In genomic region chr12:6612652-6613014, GRCh38 we compare ENCODE assay signal across 8 cellular contexts. TPM values are rescaled to one million over a fixed set of nuclear protein-coding genes. Genes with fewer than 3 reads are reported as not detected.
DNase-seq lines count a peak whose midpoint lies in the region; ATAC-seq and TF ChIP-seq lines count a peak whose summit lies in the region.

No MANE protein-coding gene starts in this region.

- no peaks in the 10 kb centered on the region for H3K27me3 ChIP-seq in CD8-positive, alpha-beta memory T cell (ENCODE audit: insufficient read depth, low read length, poor library complexity, severe bottlenecking)
- H3K27me3 ChIP-seq in PC-9 (ENCODE audit: insufficient read depth, low read depth) = no peaks in the 10 kb centered on the region
- no peaks in the 10 kb centered on the region for H3K27me3 ChIP-seq in endodermal cell (ENCODE audit: control insufficient read depth, insufficient read depth, low read length, poor library complexity, severe bottlenecking)
- no peaks in the 10 kb centered on the region for H3K27me3 ChIP-seq in psoas muscle (ENCODE audit: insufficient read depth in 3 of 3, low read length in 2 of 3)

- H3K27ac ChIP-seq in CD8-positive, alpha-beta memory T cell (ENCODE audit: low read depth, low read length) = peak overlapping the region; percentile 78
- no peak overlapping the region for H3K27ac ChIP-seq in PC-9
- H3K27ac ChIP-seq in endodermal cell (ENCODE audit: low read depth, low read length) = peak overlapping the region; percentile 95
- H3K27ac ChIP-seq in psoas muscle = peak overlapping the region; percentile 72

- POLR2A ChIA-PET in CD8-positive, alpha-beta memory T cell (lab: Charles Lee) = interaction anchor here (0.5 to 2.2 kb wide), 8 partner anchors 9 to 153 kb away, joined by 3 to 19 read pairs (median 7); partner anchors contain the start of genes COPS7A, LPAR5, PTMS and ZNF384
- POLR2A ChIA-PET in PC-9 (lab: Charles Lee; ENCODE audit: unreplicated experiment) = interaction anchor here (0.5 to 1.2 kb wide), 9 partner anchors 23 to 467 kb away, joined by 3 to 11 read pairs (median 5); partner anchors contain the start of genes GAPDH and PTMS

- H3K4me3 ChIP-seq in CD8-positive, alpha-beta memory T cell (ENCODE audit: low read length) = peak overlapping the region; percentile 42
- H3K4me3 ChIP-seq in PC-9 (peak overlapping the region; percentile 50; the same call in 1 of the 2 replicates), endodermal cell (ENCODE audit: low read length) (no peak overlapping the region), psoas muscle (peak overlapping the region; percentile 25)

- H3K36me3 Mint-ChIP-seq in CD8-positive, alpha-beta memory T cell = no peaks in the 10 kb centered on the region
- no peaks in the 10 kb centered on the region for H3K36me3 Mint-ChIP-seq in endodermal cell (ENCODE audit: low read depth)

- peaks cover 62% of the 10 kb centered on the region for H3F3A ChIP-seq in PC-9 (ENCODE audit: insufficient read depth, low read depth)

- CTCF ChIA-PET in CD8-positive, alpha-beta memory T cell (lab: Charles Lee) = interaction anchor here (0.7 to 3.3 kb wide), 6 partner anchors 8 to 77 kb away, joined by 3 to 9 read pairs (median 6); partner anchors contain the start of gene ZNF384
- CTCF ChIA-PET in PC-9 (lab: Charles Lee) = interaction anchor here (0.6 to 0.9 kb wide), 4 partner anchors 75 to 486 kb away, joined by 3 to 7 read pairs (median 5); no protein-coding TSS in a partner anchor

- H3K79me2 ChIP-seq in PC-9 (ENCODE audit: low read depth) = no peaks in the 10 kb centered on the region

- H4K20me1 ChIP-seq in PC-9 (ENCODE audit: insufficient read depth) = no peaks in the 10 kb centered on the region

- WGBS in endodermal cell (ENCODE audit: insufficient coverage in 1 of 2, insufficient read length in 1 of 2), 2 experiments = 70 to 76% methylated on average over 7 of the region's 7 CpGs
- WGBS in psoas muscle, 3 donors = 26 to 29% (median 27%) methylated on average over 7 of the region's 7 CpGs

- no peaks in the 10 kb centered on the region for H3K9me3 ChIP-seq in CD8-positive, alpha-beta memory T cell (ENCODE audit: low read length)
- H3K9me3 ChIP-seq in PC-9 (ENCODE audit: insufficient read depth, low read depth) (no peaks in the 10 kb centered on the region), endodermal cell (ENCODE audit: control insufficient read depth, low read length) (no peaks in the 10 kb centered on the region), psoas muscle (no peaks in the 10 kb centered on the region)

- no peaks in the 10 kb centered on the region for H3K9me2 ChIP-seq in PC-9 (ENCODE audit: insufficient read depth)

- H3K36me3 ChIP-seq in CD8-positive, alpha-beta memory T cell (ENCODE audit: insufficient read depth, low read length) = no peaks in the 10 kb centered on the region
- H3K36me3 ChIP-seq in PC-9 (ENCODE audit: low read depth) (no peaks in the 10 kb centered on the region), endodermal cell (ENCODE audit: control insufficient read depth, insufficient read depth, low read length) (no peaks in the 10 kb centered on the region), psoas muscle (ENCODE audit: insufficient read depth in 1 of 2, low read depth in 1 of 2) (no peaks in the 10 kb centered on the region)

- H3K27me3 Mint-ChIP-seq in CD8-positive, alpha-beta memory T cell = no peaks in the 10 kb centered on the region
- no peaks in the 10 kb centered on the region for H3K27me3 Mint-ChIP-seq in endodermal cell (ENCODE audit: insufficient read depth)

- no TSS peak for BruUV-seq in PC-9 (replicated peaks; lab: Mats Ljungman, UMichigan)

- peak overlapping the region; percentile 85 to 96 (median 92) for H3K27ac Mint-ChIP-seq in CD8-positive, alpha-beta memory T cell
- no peak overlapping the region for H3K27ac Mint-ChIP-seq in endodermal cell

- H3K9ac ChIP-seq in endodermal cell (ENCODE audit: extremely low read depth, low read length, poor library complexity, severe bottlenecking) = no peak overlapping the region

- no peaks in the 10 kb centered on the region for H3K9me3 Mint-ChIP-seq in CD8-positive, alpha-beta memory T cell
- no peaks in the 10 kb centered on the region for H3K9me3 Mint-ChIP-seq in endodermal cell

- H3K4me1 ChIP-seq in CD8-positive, alpha-beta memory T cell (ENCODE audit: insufficient read depth, low read length) = peaks cover 35% of the 10 kb centered on the region
- H3K4me1 ChIP-seq in PC-9 (replicated peaks; ENCODE audit: insufficient read depth) = peaks cover 44% of the 10 kb centered on the region
- H3K4me1 ChIP-seq in endodermal cell (ENCODE audit: control insufficient read depth, insufficient read depth, low read length) = peaks cover 14% of the 10 kb centered on the region
- H3K4me1 ChIP-seq in psoas muscle = peaks cover 13% of the 10 kb centered on the region

- peaks cover 32 to 45% (median 38%) of the 10 kb centered on the region in 3 donors for H3K4me1 Mint-ChIP-seq in CD8-positive, alpha-beta memory T cell
- peaks cover 26% of the 10 kb centered on the region for H3K4me1 Mint-ChIP-seq in endodermal cell

- no peak for DNase-seq in CD8-positive, alpha-beta memory T cell
- peak in 1 of 2 experiments; percentile 45 for DNase-seq in PC-9
- DNase-seq in endodermal cell = no peak
- no peak for DNase-seq in psoas muscle
- DNase-seq in NCI-H2171 (lab: John Stamatoyannopoulos, UW) = no peak
- no peak for DNase-seq in kidney glomerular epithelial cell (lab: John Stamatoyannopoulos, UW)
- no peak for DNase-seq in HK-2 (ENCODE audit: unreplicated experiment)

- peak overlapping the region; percentile 84 for H3K4me2 ChIP-seq in PC-9

- TF ChIP-seq CTCF in PC-9 (conservative IDR thresholded peaks at IDR 0.05) = no peak
- TF ChIP-seq CTCF in endodermal cell (conservative IDR thresholded peaks at IDR 0.05) = no peak
- TF ChIP-seq CTCF in psoas muscle (IDR thresholded peaks at IDR 0.05) = no peak

- H3K4me3 Mint-ChIP-seq in CD8-positive, alpha-beta memory T cell = peak overlapping the region; percentile 51 to 80 (median 71)
- H3K4me3 Mint-ChIP-seq in endodermal cell = peak overlapping the region; percentile 40

- H2AFZ ChIP-seq in PC-9 = no peak overlapping the region; the same call in 1 of the 2 replicates

- intact Hi-C loops in PC-9 (cut with micrococcal nuclease; ENCODE audit: unreplicated experiment) (loop anchor here (1.0 to 10.0 kb wide), 6 partner anchors 51 to 352 kb away; partner anchors contain the start of genes ING4, USP5 and ZNF384), psoas muscle (cut with DNase I) (no loop called here)

- ATAC-seq in psoas muscle (no peak), GM21381 (IDR thresholded peaks at IDR 0.05; ENCODE audit: unreplicated experiment) (no peak)

RNA-seq across cellular contexts. Expression of gene CHD4, which starts 5.5 kb away (rescaled TPM):
- total RNA-seq in CD8-positive, alpha-beta memory T cell = 100 to 1,000 TPM; 287 to 293 TPM
- 58.1 TPM for polyA plus RNA-seq in CD8-positive, alpha-beta memory T cell
- total RNA-seq in PC-9 (2021) (359 and 373 TPM in 2 replicates), endodermal cell (100 to 1,000 TPM; 276 to 385 TPM), psoas muscle (100 to 1,000 TPM in 2 of 4 donors, 10 to 100 TPM in 2; 94.5 to 152 (median 112) TPM)
- polyA plus RNA-seq in endodermal cell (2013, experiment 1 of 2) = 300 TPM
- 277 TPM for polyA plus RNA-seq in endodermal cell (2013, experiment 2 of 2)
- polyA plus RNA-seq in psoas muscle = 10 to 100 TPM; 62.5 to 90.0 (median 78.5) TPM

RNA-seq across cellular contexts. Expression of gene LPAR5, which starts 23.1 kb away (rescaled TPM):
- 10 to 100 TPM; 10.6 to 11.4 TPM for total RNA-seq in CD8-positive, alpha-beta memory T cell
- polyA plus RNA-seq in CD8-positive, alpha-beta memory T cell = 26.5 TPM
- total RNA-seq in PC-9 (2021) (14.2 and 14.8 TPM in 2 replicates), endodermal cell (under 1 TPM; 0.24 to 0.73 TPM), psoas muscle (under 1 TPM; 0.30 to 0.60 (median 0.39) TPM)
- 0.07 TPM for polyA plus RNA-seq in endodermal cell (2013, experiment 1 of 2)
- polyA plus RNA-seq in endodermal cell (2013, experiment 2 of 2) = not detected
- under 1 TPM; 0.04 to 0.20 (median 0.05) TPM for polyA plus RNA-seq in psoas muscle

RNA-seq across cellular contexts. Expression of gene ACRBP, which starts 34.6 kb away (rescaled TPM):
- total RNA-seq in CD8-positive, alpha-beta memory T cell = 1 to 10 TPM; 1.8 to 2.0 TPM
- not detected for polyA plus RNA-seq in CD8-positive, alpha-beta memory T cell
- 4.2 and 6.1 TPM in 2 replicates for total RNA-seq in PC-9 (2021)
- total RNA-seq in endodermal cell = 1 to 10 TPM; 1.9 to 3.9 TPM
- 2.4 TPM for polyA plus RNA-seq in endodermal cell (2013, experiment 1 of 2)
- 2.1 TPM for polyA plus RNA-seq in endodermal cell (2013, experiment 2 of 2)
- under 1 TPM; 0.44 to 0.99 (median 0.86) TPM for total RNA-seq in psoas muscle
- polyA plus RNA-seq in psoas muscle = under 1 TPM in 2 of 3 donors, not detected in 1; 0.29 to 0.82 TPM

RNA-seq across cellular contexts. Expression of gene NOP2, which starts 44.5 kb away (rescaled TPM):
- 100 to 1,000 TPM; 170 to 172 TPM for total RNA-seq in CD8-positive, alpha-beta memory T cell
- polyA plus RNA-seq in CD8-positive, alpha-beta memory T cell = 34.0 TPM
- total RNA-seq in PC-9 (2021) (97.5 and 101 TPM in 2 replicates), endodermal cell (100 to 1,000 TPM in 1 of 2 donors, 10 to 100 TPM in 1; 51.6 to 135 TPM), psoas muscle (10 to 100 TPM; 29.8 to 62.2 (median 52.9) TPM)
- 43.2 TPM for polyA plus RNA-seq in endodermal cell (2013, experiment 1 of 2)
- polyA plus RNA-seq in endodermal cell (2013, experiment 2 of 2) = 38.9 TPM
- polyA plus RNA-seq in psoas muscle = 10 to 100 TPM; 44.1 to 67.0 (median 66.4) TPM

RNA-seq across cellular contexts. Expression of gene ING4, which starts 50.3 kb away (rescaled TPM):
- 10 to 100 TPM; 17.4 to 18.5 TPM for total RNA-seq in CD8-positive, alpha-beta memory T cell
- polyA plus RNA-seq in CD8-positive, alpha-beta memory T cell = 80.3 TPM
- total RNA-seq in PC-9 (2021) (87.6 and 88.7 TPM in 2 replicates), endodermal cell (10 to 100 TPM; 30.5 to 60.3 TPM), psoas muscle (10 to 100 TPM; 12.7 to 29.6 (median 16.9) TPM)
- polyA plus RNA-seq in endodermal cell (2013, experiment 1 of 2) = 57.0 TPM
- 48.0 TPM for polyA plus RNA-seq in endodermal cell (2013, experiment 2 of 2)
- polyA plus RNA-seq in psoas muscle = 10 to 100 TPM; 20.7 to 35.6 (median 25.7) TPM
